In the genomic region with DNA sequence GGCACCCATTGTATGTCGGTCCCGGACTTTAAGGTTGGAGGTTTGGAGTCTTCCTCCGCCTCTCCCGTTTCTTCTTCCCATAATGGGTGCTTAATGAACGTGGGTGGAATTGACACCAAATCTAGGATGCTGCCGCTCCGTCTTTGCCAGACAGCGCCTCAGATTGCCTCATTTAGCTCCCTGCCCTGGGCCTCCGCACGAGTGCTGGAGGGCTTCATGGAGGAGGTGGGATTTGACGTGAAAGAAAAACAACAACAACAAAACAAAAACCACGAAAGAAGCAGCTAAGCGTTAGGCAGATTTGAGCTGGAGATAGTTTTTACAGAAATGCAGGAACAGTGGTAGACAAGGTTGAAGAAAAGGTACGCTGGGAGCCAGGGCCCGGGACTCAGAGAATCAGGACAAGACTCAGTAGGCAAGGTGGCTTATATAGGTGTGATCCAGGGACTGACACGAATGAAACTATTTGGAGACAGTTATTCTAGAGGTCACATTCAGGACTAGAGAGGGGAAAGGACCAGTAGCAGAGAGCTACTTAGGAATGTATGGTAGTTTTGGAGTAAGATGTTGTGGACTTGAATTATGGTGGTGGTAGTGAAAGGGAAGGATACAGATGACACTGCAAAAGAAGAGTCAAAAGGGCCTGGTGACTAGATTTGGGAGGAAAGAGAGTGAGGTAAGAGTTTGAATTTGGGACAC, we compare ENCODE assay signal across 8 cellular contexts. TPM values are rescaled to one million over a fixed set of nuclear protein-coding genes. Genes with fewer than 3 reads are reported as not detected.
A peak's percentile ranks its signal among the peaks of the same experiment; 100 is the strongest.
DNase-seq lines count a peak whose midpoint lies in the region; ATAC-seq, FAIRE-seq and TF ChIP-seq lines count a peak whose summit lies in the region.

No MANE protein-coding gene starts in this region.

- ATAC-seq in CD8-positive, alpha-beta T cell, result peak; percentile 9
- peak; percentile 24 for ATAC-seq in GM21526 (IDR thresholded peaks at IDR 0.05; ENCODE audit: low FRiP score, unreplicated experiment)
- ATAC-seq in PC-3, result peak; percentile 5
- no peak for ATAC-seq in HG03442 (IDR thresholded peaks at IDR 0.05; ENCODE audit: unreplicated experiment)

- peak overlapping the region; percentile 94 for H2AFZ ChIP-seq in PC-3 (ENCODE audit: low read length)
- peak overlapping the region; percentile 97 for H2AFZ ChIP-seq in parathyroid adenoma

- DNase-seq in CD8-positive, alpha-beta T cell, result no peak
- no peak for DNase-seq in PC-3
- no peak for DNase-seq in esophagus squamous epithelium (lab: John Stamatoyannopoulos, UW)
- DNase-seq in frontal cortex (ENCODE audit: low spot score in 2 of 2), result no peak
- DNase-seq in stimulated activated CD4-positive, alpha-beta T cell treated with anti-CD3 and anti-CD28 coated beads, Interleukin-2, amount 100 ng/mL, for 48 hours, result no peak

- H3K4me3 ChIP-seq in CD8-positive, alpha-beta T cell (ENCODE audit: low read depth, low read length), result peak overlapping the region; percentile 98
- H3K4me3 ChIP-seq in PC-3 (ENCODE audit: low read length) (peak overlapping the region; percentile 89), esophagus squamous epithelium (peak overlapping the region; percentile 79 to 96 (median 84)), parathyroid adenoma (ENCODE audit: low read depth, low read length) (peak overlapping the region; percentile 77)

- H3K4me2 ChIP-seq in PC-3 (ENCODE audit: low read length), result peak overlapping the region; percentile 95
- peak overlapping the region; percentile 74 for H3K4me2 ChIP-seq in parathyroid adenoma (ENCODE audit: low read length)

- no peaks in the 10 kb centered on the region for H4K20me1 ChIP-seq in PC-3 (ENCODE audit: low read length)

- peak overlapping the region; percentile 96 for H3K27ac Mint-ChIP-seq in CD8-positive, alpha-beta T cell

- WGBS in esophagus squamous epithelium, 2 donors, result 10 to 13% methylated on average over 11 to 15 of the region's 16 CpGs

- H3K27ac ChIP-seq in CD8-positive, alpha-beta T cell (ENCODE audit: low read depth, low read length), result peak overlapping the region; percentile 90
- H3K27ac ChIP-seq in PC-3 (ENCODE audit: low read length), result no peak overlapping the region
- peak overlapping the region; percentile 91 to 96 (median 96) for H3K27ac ChIP-seq in esophagus squamous epithelium
- H3K27ac ChIP-seq in parathyroid adenoma, result peak overlapping the region; percentile 95

- H3F3A ChIP-seq in PC-3 (ENCODE audit: low read length, unreplicated experiment), result no peaks in the 10 kb centered on the region

- TF ChIP-seq CTCF in CD8-positive, alpha-beta T cell (IDR thresholded peaks at IDR 0.05), result no peak
- TF ChIP-seq CTCF in PC-3 (conservative IDR thresholded peaks at IDR 0.05; ENCODE audit: low read depth, low read length) (no peak), esophagus squamous epithelium (IDR thresholded peaks at IDR 0.05) (no peak), parathyroid adenoma (IDR thresholded peaks at IDR 0.05) (no peak)

- peaks cover 40% of the 10 kb centered on the region for H3K4me1 Mint-ChIP-seq in CD8-positive, alpha-beta T cell (ENCODE audit: low read depth)

- H3K9ac ChIP-seq in PC-3 (ENCODE audit: low read length) (peak overlapping the region; percentile 95), parathyroid adenoma (no peak overlapping the region)

- intact Hi-C loops in CD8-positive, alpha-beta T cell (cut with DNase I, micrococcal nuclease), result no loop called here
- intact Hi-C loops in PC-3 (cut with micrococcal nuclease) (no loop called here), esophagus squamous epithelium (cut with DNase I) (no loop called here)

- BruUV-seq in PC-3 (replicated peaks; lab: Mats Ljungman, UMichigan), result TSS peak; percentile 88

- H3K4me3 Mint-ChIP-seq in CD8-positive, alpha-beta T cell, result peak overlapping the region; percentile 99

- peaks cover 18% of the 10 kb centered on the region for H3K4me1 ChIP-seq in CD8-positive, alpha-beta T cell (ENCODE audit: insufficient read depth, low read length)
- peaks cover 17% of the 10 kb centered on the region for H3K4me1 ChIP-seq in PC-3 (ENCODE audit: insufficient read depth, low read length)
- H3K4me1 ChIP-seq in esophagus squamous epithelium, result peaks cover 6 to 31% (median 20%) of the 10 kb centered on the region in 3 donors
- H3K4me1 ChIP-seq in parathyroid adenoma, result peaks cover 11% of the 10 kb centered on the region

- H3K9me3 Mint-ChIP-seq in CD8-positive, alpha-beta T cell, result no peaks in the 10 kb centered on the region

- no peak for FAIRE-seq in frontal cortex (lab: Jason Lieb, UNC)

- no peaks in the 10 kb centered on the region for H3K9me2 ChIP-seq in PC-3 (replicated peaks; ENCODE audit: low read length)

- no peaks in the 10 kb centered on the region for H3K36me3 ChIP-seq in CD8-positive, alpha-beta T cell (ENCODE audit: insufficient read depth, low read length)
- H3K36me3 ChIP-seq in PC-3 (ENCODE audit: low read depth, low read length) (no peaks in the 10 kb centered on the region), esophagus squamous epithelium (no peaks in the 10 kb centered on the region), parathyroid adenoma (ENCODE audit: control insufficient read depth, insufficient read depth, low read length) (no peaks in the 10 kb centered on the region)

- peaks cover 44% of the 10 kb centered on the region for H3K79me2 ChIP-seq in PC-3 (ENCODE audit: low read length)
- peaks cover 17% of the 10 kb centered on the region for H3K79me2 ChIP-seq in parathyroid adenoma

- POLR2A ChIA-PET in CD8-positive, alpha-beta T cell (lab: Charles Lee), result interaction anchor here (1.1 to 1.9 kb wide), 3 partner anchors 43 to 236 kb away, joined by 3 to 11 read pairs (median 7); a partner anchor contains a TSS
- POLR2A ChIA-PET in PC-3 (lab: Charles Lee; ENCODE audit: unreplicated experiment), result interaction anchor here (1.0 kb wide), 1 partner anchor 44 kb away, joined by 6 read pairs; a partner anchor contains a TSS

- no peaks in the 10 kb centered on the region for H3K27me3 Mint-ChIP-seq in CD8-positive, alpha-beta T cell (ENCODE audit: low read depth)

- H3K27me3 ChIP-seq in CD8-positive, alpha-beta T cell (ENCODE audit: insufficient read depth, low read length), result no peaks in the 10 kb centered on the region
- H3K27me3 ChIP-seq in PC-3 (ENCODE audit: low read length), result no peaks in the 10 kb centered on the region
- H3K27me3 ChIP-seq in esophagus squamous epithelium, result no peaks in the 10 kb centered on the region
- H3K27me3 ChIP-seq in parathyroid adenoma (ENCODE audit: control insufficient read depth, insufficient read depth, low read length), result no peaks in the 10 kb centered on the region

- peaks cover 10% of the 10 kb centered on the region for H3K36me3 Mint-ChIP-seq in CD8-positive, alpha-beta T cell

- CTCF ChIA-PET in CD8-positive, alpha-beta T cell (lab: Charles Lee), result interaction anchor here (1.2 to 2.4 kb wide), 3 partner anchors 21 to 144 kb away, joined by 3 to 8 read pairs (median 4); no protein-coding TSS in a partner anchor
- CTCF ChIA-PET in PC-3 (lab: Charles Lee), result no interaction called here

- TF ChIP-seq POLR2A in esophagus squamous epithelium (IDR thresholded peaks at IDR 0.05), result no peak

- no peaks in the 10 kb centered on the region for H3K9me3 ChIP-seq in CD8-positive, alpha-beta T cell (ENCODE audit: low read length)
- H3K9me3 ChIP-seq in PC-3 (ENCODE audit: low read length) (no peaks in the 10 kb centered on the region), esophagus squamous epithelium (no peaks in the 10 kb centered on the region), parathyroid adenoma (ENCODE audit: control insufficient read depth, low read length) (no peaks in the 10 kb centered on the region)

RNA-seq across cellular contexts. Expression of a gene that starts 0.6 kb away (rescaled TPM):
- total RNA-seq in CD8-positive, alpha-beta T cell, result under 1 TPM; 0.25 to 0.27 TPM
- total RNA-seq in PC-3 (2014; rRNA removed) (1.4 and 3.1 TPM in 2 replicates), esophagus squamous epithelium (1 to 10 TPM; 2.8 to 4.0 (median 3.4) TPM), frontal cortex (11.4 TPM)

RNA-seq across cellular contexts. Expression of a gene that starts 6.6 kb away (rescaled TPM):
- total RNA-seq in CD8-positive, alpha-beta T cell, result 10 to 100 TPM in 1 of 2 experiments, 1 to 10 TPM in 1; 9.7 to 10.2 TPM
- total RNA-seq in PC-3 (2014; rRNA removed) (5.8 and 6.6 TPM in 2 replicates), esophagus squamous epithelium (10 to 100 TPM in 1 of 4 donors, 1 to 10 TPM in 3; 4.9 to 23.8 (median 6.9) TPM), frontal cortex (24.5 TPM)

RNA-seq across cellular contexts. Expression of a gene that starts 41.1 kb away (rescaled TPM):
- under 1 TPM; 0.71 to 0.78 TPM for total RNA-seq in CD8-positive, alpha-beta T cell
- total RNA-seq in PC-3 (2014; rRNA removed), result not detected in 2 replicates
- total RNA-seq in esophagus squamous epithelium, result 1 to 10 TPM; 1.9 to 4.7 (median 4.1) TPM
- total RNA-seq in frontal cortex, result 29.8 TPM

RNA-seq across cellular contexts. Expression of a gene that starts 44.6 kb away (rescaled TPM):
- total RNA-seq in CD8-positive, alpha-beta T cell, result 10 to 100 TPM; 20.0 to 21.3 TPM
- 107 and 136 TPM in 2 replicates for total RNA-seq in PC-3 (2014; rRNA removed)
- total RNA-seq in esophagus squamous epithelium, result 10 to 100 TPM; 41.9 to 55.4 (median 46.4) TPM
- 40.8 TPM for total RNA-seq in frontal cortex
